Comparison of ENCODE assay signal across 1 cellular context in the genomic region with DNA sequence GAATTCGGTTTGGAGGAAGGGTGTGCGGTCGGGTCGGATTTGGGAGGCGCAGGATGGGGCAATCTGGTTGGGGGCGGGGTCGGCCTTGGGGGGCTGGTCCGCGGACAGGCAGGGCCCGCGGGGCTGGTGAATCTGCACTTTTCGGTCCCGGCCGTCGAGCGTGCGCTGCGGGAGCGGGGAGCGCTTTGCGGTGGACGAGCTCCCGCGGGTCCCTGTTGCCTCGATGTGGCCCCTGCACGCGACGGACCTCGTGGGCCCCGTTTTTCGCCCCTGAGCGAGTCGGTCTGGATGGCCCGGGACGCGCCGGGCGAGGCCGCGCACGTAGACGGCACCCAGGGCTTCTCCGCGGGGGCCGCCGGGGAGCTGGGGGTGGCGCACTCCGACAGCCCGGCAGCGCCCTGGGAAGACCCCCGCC.
TF ChIP-seq lines count a peak whose summit lies in the region.

No MANE protein-coding gene starts in this region.

TF ChIP-seq in IMR-90, 13 proteins besides CTCF, POLR2A, EP300 and RAD21:
- TF ChIP-seq CEBPB (IDR thresholded peaks at IDR 0.05; ENCODE audit: low read depth, low read length): no peak
- TF ChIP-seq, protein P1, sequence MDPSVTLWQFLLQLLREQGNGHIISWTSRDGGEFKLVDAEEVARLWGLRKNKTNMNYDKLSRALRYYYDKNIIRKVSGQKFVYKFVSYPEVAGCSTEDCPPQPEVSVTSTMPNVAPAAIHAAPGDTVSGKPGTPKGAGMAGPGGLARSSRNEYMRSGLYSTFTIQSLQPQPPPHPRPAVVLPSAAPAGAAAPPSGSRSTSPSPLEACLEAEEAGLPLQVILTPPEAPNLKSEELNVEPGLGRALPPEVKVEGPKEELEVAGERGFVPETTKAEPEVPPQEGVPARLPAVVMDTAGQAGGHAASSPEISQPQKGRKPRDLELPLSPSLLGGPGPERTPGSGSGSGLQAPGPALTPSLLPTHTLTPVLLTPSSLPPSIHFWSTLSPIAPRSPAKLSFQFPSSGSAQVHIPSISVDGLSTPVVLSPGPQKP (IDR thresholded peaks at IDR 0.05; ENCODE audit: borderline replicate concordance, low read depth, low read length): no peak
- TF ChIP-seq SMC3 (IDR thresholded peaks at IDR 0.05; ENCODE audit: low read depth, low read length): no peak
TF ChIP-seq in IMR-90: peak in this region for 0.
